ENCODE assay signal across 1 cellular context in the genomic region with DNA sequence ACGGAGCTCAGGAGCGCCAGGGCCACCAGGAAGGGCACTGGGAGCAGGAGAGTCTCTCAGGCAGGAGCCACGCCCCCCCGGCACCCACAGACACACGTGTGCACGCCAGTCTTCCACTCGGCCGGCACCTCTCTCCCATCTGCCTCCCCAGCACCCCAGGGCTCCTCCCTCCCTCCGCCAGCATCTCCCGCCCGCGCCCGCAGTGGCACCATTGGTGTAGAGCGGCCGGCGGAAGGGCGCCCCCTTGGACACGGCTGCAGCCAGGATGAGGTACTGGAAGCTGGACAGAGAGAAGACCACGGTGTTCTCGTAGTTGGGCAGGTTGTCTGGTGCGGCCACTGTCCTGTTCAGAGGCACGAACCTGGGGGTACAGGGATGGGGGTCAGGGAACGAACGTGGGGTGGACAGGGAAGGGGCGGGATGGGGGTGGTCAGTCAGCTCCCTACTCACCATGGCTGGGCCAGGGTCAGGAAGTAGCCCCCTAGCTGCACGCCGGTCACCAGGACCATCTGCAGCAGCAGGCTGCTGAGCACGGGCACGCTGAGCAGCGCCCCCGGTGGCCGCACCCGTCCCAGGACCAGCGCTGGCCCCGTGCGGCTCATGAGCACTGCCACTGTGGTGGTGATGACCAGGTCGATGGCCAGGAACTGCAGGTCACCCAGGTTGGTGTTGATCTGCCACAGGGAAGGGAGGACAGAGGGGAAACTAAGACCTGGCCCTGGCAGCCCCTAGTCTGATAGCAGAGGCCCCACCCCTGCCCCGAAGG.
A peak's percentile ranks its signal among the peaks of the same experiment; 100 is the strongest.
TF ChIP-seq lines count a peak whose summit lies in the region.

No MANE protein-coding gene starts in this region.

TF ChIP-seq in K562, 482 proteins besides CTCF, POLR2A, EP300 and RAD21:
- TF ChIP-seq, protein P1, sequence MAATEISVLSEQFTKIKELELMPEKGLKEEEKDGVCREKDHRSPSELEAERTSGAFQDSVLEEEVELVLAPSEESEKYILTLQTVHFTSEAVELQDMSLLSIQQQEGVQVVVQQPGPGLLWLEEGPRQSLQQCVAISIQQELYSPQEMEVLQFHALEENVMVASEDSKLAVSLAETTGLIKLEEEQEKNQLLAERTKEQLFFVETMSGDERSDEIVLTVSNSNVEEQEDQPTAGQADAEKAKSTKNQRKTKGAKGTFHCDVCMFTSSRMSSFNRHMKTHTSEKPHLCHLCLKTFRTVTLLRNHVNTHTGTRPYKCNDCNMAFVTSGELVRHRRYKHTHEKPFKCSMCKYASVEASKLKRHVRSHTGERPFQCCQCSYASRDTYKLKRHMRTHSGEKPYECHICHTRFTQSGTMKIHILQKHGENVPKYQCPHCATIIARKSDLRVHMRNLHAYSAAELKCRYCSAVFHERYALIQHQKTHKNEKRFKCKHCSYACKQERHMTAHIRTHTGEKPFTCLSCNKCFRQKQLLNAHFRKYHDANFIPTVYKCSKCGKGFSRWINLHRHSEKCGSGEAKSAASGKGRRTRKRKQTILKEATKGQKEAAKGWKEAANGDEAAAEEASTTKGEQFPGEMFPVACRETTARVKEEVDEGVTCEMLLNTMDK (IDR thresholded peaks at IDR 0.05; ENCODE audit: borderline replicate concordance, insufficient read depth, low read depth, low read length, poor library complexity, severe bottlenecking): peak; percentile 70
- TF ChIP-seq ZNF282 (CRISPR knock-in tag; IDR thresholded peaks at IDR 0.05) (0 out of 2 replicates have a peak, but pooled peaks have one; percentile 27), ZNF785 (CRISPR knock-in tag; IDR thresholded peaks at IDR 0.05) (no peak), ZKSCAN8 (CRISPR knock-in tag; IDR thresholded peaks at IDR 0.05) (no peak), BHLHE40 (IDR thresholded peaks at IDR 0.05; ENCODE audit: low read length) (0 out of 2 replicates have a peak, but pooled peaks have one; percentile 17)
